ENCODE assay signal across 30 cellular contexts in the genomic region with DNA sequence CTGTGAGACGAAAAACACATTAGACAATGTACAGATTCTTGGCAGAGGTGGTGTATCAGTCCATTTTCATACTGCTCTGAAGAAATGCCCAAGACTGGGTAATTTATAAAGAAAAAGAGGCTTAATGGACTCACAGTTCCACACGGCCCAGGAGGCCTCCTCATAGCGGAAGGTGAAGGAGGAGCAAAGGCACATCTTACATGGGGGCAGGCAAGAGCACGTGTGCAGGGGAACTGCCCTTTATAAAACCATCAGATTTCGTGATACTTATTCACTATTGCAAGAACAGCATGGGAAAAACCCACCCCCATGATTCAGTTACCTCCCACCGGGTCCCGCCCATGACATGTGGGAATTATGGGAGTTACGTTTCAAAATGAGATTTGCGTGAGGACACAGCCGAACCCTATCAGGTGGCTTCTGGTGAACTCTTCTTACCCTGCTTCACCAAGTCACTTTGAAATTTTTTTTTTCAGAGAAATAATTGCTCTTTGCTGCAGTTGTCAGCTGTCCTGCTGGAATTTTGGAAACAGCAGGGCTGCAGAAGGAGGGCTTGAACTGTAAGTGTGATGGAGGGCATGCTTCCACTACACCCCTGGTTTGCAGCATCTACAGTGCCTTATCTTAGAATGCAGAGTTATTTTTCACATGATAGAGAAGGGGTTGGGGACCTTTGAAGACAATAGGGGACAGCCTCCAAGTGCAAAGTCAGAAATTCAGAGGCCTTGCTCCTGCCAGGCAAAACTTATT.
"Had no signal": no experiment of that assay in that cellular context is flagged by ENCODE, and none has a peak within 500 bp of the region (broad histone marks: within the 10 kb centered on the region; RNA-seq: fewer than 3 reads in every experiment).

No MANE protein-coding gene starts in this region.

- H3K36me3 ChIP-seq: ascending aorta, brain microvascular endothelial cell, cardiac muscle cell, Peyer's patch, SJCRH30 had no signal

- H3K4me1 ChIP-seq: SJCRH30 had no signal

- H3K27me3 ChIP-seq: brain microvascular endothelial cell, cardiac muscle cell, Peyer's patch, SJCRH30 had no signal

- H3K36me3 Mint-ChIP-seq: activated CD4-positive, alpha-beta memory T cell treated with anti-CD3 and anti-CD28 coated beads for 36 hours had no signal

- H3K4me3 Mint-ChIP-seq: activated naive CD8-positive, alpha-beta T cell treated with anti-CD3 and anti-CD28 coated beads, Interleukin-2, amount 50 U/mL, for 24 hours had no signal

- H3K27ac ChIP-seq: ascending aorta, brain microvascular endothelial cell, cardiac muscle cell, Peyer's patch, RWPE1, SJCRH30 had no signal

- H3K9me2 ChIP-seq: SK-N-SH had no signal

- H3K9me3 Mint-ChIP-seq: activated B cell treated with CpG ODN at 0.5 μM for 24 hours; activated CD4-positive, alpha-beta memory T cell treated with anti-CD3 and anti-CD28 coated beads for 36 hours; activated CD4-positive, alpha-beta T cell treated with anti-CD3 and anti-CD28 coated beads, Interleukin-2, amount 10 ng/mL, durations not matched to agents 7 days and 5 days; activated naive CD4-positive, alpha-beta T cell treated with anti-CD3 and anti-CD28 coated beads, Interleukin-2, amount 50 U/mL, for 72 hours; activated naive CD8-positive, alpha-beta T cell treated with anti-CD3 and anti-CD28 coated beads, Interleukin-2, amount 50 U/mL, for 24 hours; T-helper 1 cell treated with Interleukin-12 subunit alpha and Interleukin-12 subunit beta and Interleukin-4 antibody, amounts not matched to agents 30 μg/mL and 1 μg/mL, for 36 hours had no signal

- DNase-seq: activated B cell treated with CpG ODN at 0.5 μM for 24 hours; activated CD4-positive, alpha-beta memory T cell treated with anti-CD3 and anti-CD28 coated beads for 36 hours; activated CD4-positive, alpha-beta T cell treated with anti-CD3 and anti-CD28 coated beads, Interleukin-2, amount 10 ng/mL, durations not matched to agents 7 days and 5 days; activated naive CD8-positive, alpha-beta T cell treated with anti-CD3 and anti-CD28 coated beads, Interleukin-2, amount 50 U/mL, for 24 hours; activated T-cell treated with anti-CD3 and anti-CD28 coated beads for 4 hours; activated T-cell treated with anti-CD3 and anti-CD28 coated beads, Interleukin-2, amount 50 U/mL, for 48 hours; amniotic stem cell; brain microvascular endothelial cell; Kasumi-1; KBM-7; NCI-H1092; NCI-H1417 treated with DMSO at 0.1 percent for 48 hours; NCI-H1694; NCI-H2029; NCI-H2107; NCI-H2171 treated with DMSO at 0.1 percent for 48 hours; NCI-H226; NCI-H510A; NCI-H69; NK-92 treated with Interleukin-12 subunit alpha and Interleukin-12 subunit beta, amount 100 ng/mL, for 24 hours; OCI-M1; Peyer's patch; Right ventricle myocardium superior; SJCRH30; SK-N-SH had no signal

- H3K27ac Mint-ChIP-seq: activated B cell treated with CpG ODN at 0.5 μM for 24 hours; activated CD4-positive, alpha-beta memory T cell treated with anti-CD3 and anti-CD28 coated beads for 36 hours; activated CD4-positive, alpha-beta T cell treated with anti-CD3 and anti-CD28 coated beads, Interleukin-2, amount 10 ng/mL, durations not matched to agents 7 days and 5 days; activated naive CD4-positive, alpha-beta T cell treated with anti-CD3 and anti-CD28 coated beads, Interleukin-2, amount 50 U/mL, for 72 hours; activated naive CD8-positive, alpha-beta T cell treated with anti-CD3 and anti-CD28 coated beads, Interleukin-2, amount 50 U/mL, for 24 hours; T-helper 1 cell treated with Interleukin-12 subunit alpha and Interleukin-12 subunit beta and Interleukin-4 antibody, amounts not matched to agents 30 μg/mL and 1 μg/mL, for 36 hours had no signal

- ATAC-seq: activated naive CD4-positive, alpha-beta T cell treated with anti-CD3 and anti-CD28 coated beads, Interleukin-2, amount 50 U/mL, for 72 hours; activated naive CD8-positive, alpha-beta T cell treated with anti-CD3 and anti-CD28 coated beads, Interleukin-2, amount 50 U/mL, for 24 hours had no signal

- H3K4me3 ChIP-seq: ascending aorta, cardiac muscle cell, SJCRH30 had no signal

- H3K9ac ChIP-seq: SK-N-SH had no signal

- H3K9me3 ChIP-seq: ascending aorta, Peyer's patch, SJCRH30 had no signal
